In genomic region chr1:165840419-165840818, GRCh38 we compare ENCODE assay signal across 22 cellular contexts.
"Had no signal": no experiment of that assay in that cellular context is flagged by ENCODE, and none has a peak within 500 bp of the region (broad histone marks: within the 10 kb centered on the region; RNA-seq: fewer than 3 reads in every experiment).

No MANE protein-coding gene starts in this region.

- H3K27me3 ChIP-seq: SJCRH30 had no signal

- ATAC-seq: activated CD8-positive, alpha-beta memory T cell treated with anti-CD3 and anti-CD28 coated beads, Interleukin-2, amount 10 ng/mL, durations not matched to agents 7 days and 5 days; activated naive CD4-positive, alpha-beta T cell treated with anti-CD3 and anti-CD28 coated beads, Interleukin-2, amount 50 U/mL, for 72 hours; activated naive CD8-positive, alpha-beta T cell treated with anti-CD3 and anti-CD28 coated beads, Interleukin-2, amount 50 U/mL, for 24 hours; Right ventricle myocardium inferior had no signal

- H3K4me2 ChIP-seq: SK-N-SH had no signal

- H3K27ac ChIP-seq: SJCRH30 had no signal

- H3K9me3 ChIP-seq: SJCRH30, SK-N-SH had no signal

- H3K4me3 ChIP-seq: SJCRH30 had no signal

- H3K9ac ChIP-seq: SK-N-SH had no signal

- DNase-seq: activated B cell treated with CpG ODN at 0.5 μM for 24 hours; activated CD4-positive, alpha-beta T cell treated with anti-CD3 and anti-CD28 coated beads for 1 hour; activated CD4-positive, alpha-beta T cell treated with anti-CD3 and anti-CD28 coated beads, Interleukin-2, amount 10 ng/mL, durations not matched to agents 24 days and 14 days; activated CD4-positive, alpha-beta T cell treated with anti-CD3 and anti-CD28 coated beads, Interleukin-2, amount 50 U/mL, for 48 hours; activated CD8-positive, alpha-beta memory T cell treated with anti-CD3 and anti-CD28 coated beads, Interleukin-2, amount 10 ng/mL, durations not matched to agents 7 days and 5 days; activated effector memory CD4-positive, alpha-beta T cell treated with anti-CD3 and anti-CD28 coated beads, Interleukin-2, amount 50 U/mL, for 16 hours; activated naive CD4-positive, alpha-beta T cell treated with Interleukin-2 at 50 U/mL for 16 hours; activated naive CD8-positive, alpha-beta T cell treated with anti-CD3 and anti-CD28 coated beads, Interleukin-2, amount 50 U/mL, for 24 hours; activated T-cell treated with anti-CD3 and anti-CD28 coated beads, Interleukin-2, amount 50 U/mL, for 24 hours; amygdala; Kasumi-1; NCI-H1048; NCI-H146; NCI-H187 treated with DMSO at 0.1 percent for 48 hours; NCI-H2081 treated with DMSO at 0.1 percent for 48 hours; NCI-H526; NCI-H82; SJCRH30; SK-N-SH; T-helper 1 cell had no signal
